Comparison of ENCODE assay signal across 10 cellular contexts in genomic region chr13:32472194-32472621, GRCh38. TPM values are rescaled to one million over a fixed set of nuclear protein-coding genes. Genes with fewer than 3 reads are reported as not detected.
DNase-seq lines count a peak whose midpoint lies in the region; ATAC-seq, FAIRE-seq and TF ChIP-seq lines count a peak whose summit lies in the region.
"Had no signal": no experiment of that assay in that cellular context is flagged by ENCODE, and none has a peak within 500 bp of the region (broad histone marks: within the 10 kb centered on the region; RNA-seq: fewer than 3 reads in every experiment).

No MANE protein-coding gene starts in this region.

- no peak overlapping the region for H3K27ac ChIP-seq in A549
- H3K27ac ChIP-seq: HL-60 had no signal

- no peak for TF ChIP-seq POLR2A in A549 (IDR thresholded peaks at IDR 0.05; ENCODE audit: low read length)
- no peak for TF ChIP-seq POLR2A in erythroblast (IDR thresholded peaks at IDR 0.05; ENCODE audit: low read length)
- no peak for TF ChIP-seq POLR2A in GM12892 (IDR thresholded peaks at IDR 0.05; ENCODE audit: low read depth, low read length)

- H3K4me1 ChIP-seq in A549, result no peaks in the 10 kb centered on the region

- H3K4me2 ChIP-seq in A549, result no peak overlapping the region

- no peak for TF ChIP-seq CTCF in A549 (IDR thresholded peaks at IDR 0.05)
- no peak for TF ChIP-seq CTCF in endothelial cell (IDR thresholded peaks at IDR 0.05; ENCODE audit: unreplicated experiment)

- no peak for TF ChIP-seq EP300 in A549 (IDR thresholded peaks at IDR 0.05)

- DNase-seq in A549 (ENCODE audit: low read depth in 1 of 2, low spot score in 1 of 2) (no peak), erythroblast (lab: John Stamatoyannopoulos, UW) (peak; percentile 19 to 39), endothelial cell (ENCODE audit: low spot score) (no peak), AG20443 (ENCODE audit: low spot score) (no peak), GM12892 (ENCODE audit: insufficient read length) (no peak)
- no peak for DNase-seq in activated CD4-positive, alpha-beta T cell treated with anti-CD3 and anti-CD28 coated beads for 4 hours
- DNase-seq: activated naive CD8-positive, alpha-beta T cell treated with anti-CD3 and anti-CD28 coated beads for 36 hours had no signal

- POLR2A ChIA-PET in A549 (lab: Yijun Ruan, JAX), result no interaction called here

- no peak for TF ChIP-seq RAD21 in A549 (conservative IDR thresholded peaks at IDR 0.05 in 1 of 2, IDR thresholded peaks at IDR 0.05 in 1 of 2)

- 60% methylated on average over 3 of the region's 3 CpGs for WGBS in A549 (ENCODE audit: missing lambda C conversion rate)

- no peaks in the 10 kb centered on the region for H3K4me1 Mint-ChIP-seq in endothelial cell (ENCODE audit: unreplicated experiment)
- H3K4me1 Mint-ChIP-seq: activated naive CD8-positive, alpha-beta T cell treated with anti-CD3 and anti-CD28 coated beads for 36 hours had no signal

- no peaks in the 10 kb centered on the region for H3K9me3 Mint-ChIP-seq in endothelial cell (ENCODE audit: unreplicated experiment)
- H3K9me3 Mint-ChIP-seq: activated naive CD8-positive, alpha-beta T cell treated with anti-CD3 and anti-CD28 coated beads for 36 hours had no signal

- FAIRE-seq in A549 (lab: Jason Lieb, UNC) (no peak), GM12892 (lab: Jason Lieb, UNC) (no peak)

- no peak overlapping the region for H3K4me3 Mint-ChIP-seq in endothelial cell (ENCODE audit: unreplicated experiment)
- H3K4me3 Mint-ChIP-seq: activated naive CD8-positive, alpha-beta T cell treated with anti-CD3 and anti-CD28 coated beads for 36 hours had no signal

- peaks cover 5% of the 10 kb centered on the region for H3K36me3 Mint-ChIP-seq in endothelial cell (ENCODE audit: low read depth, unreplicated experiment)
- H3K36me3 Mint-ChIP-seq: activated naive CD8-positive, alpha-beta T cell treated with anti-CD3 and anti-CD28 coated beads for 36 hours had no signal

- H3K27ac Mint-ChIP-seq in endothelial cell (ENCODE audit: unreplicated experiment), result no peak overlapping the region
- H3K27ac Mint-ChIP-seq: activated naive CD8-positive, alpha-beta T cell treated with anti-CD3 and anti-CD28 coated beads for 36 hours had no signal

- H3K9me3 ChIP-seq in A549, result no peaks in the 10 kb centered on the region

- ATAC-seq in A549, result no peak
- ATAC-seq in GM19372 (IDR thresholded peaks at IDR 0.05; ENCODE audit: low read depth, unreplicated experiment), result peak; percentile 72
- ATAC-seq in HG03095 (IDR thresholded peaks at IDR 0.05; ENCODE audit: unreplicated experiment), result peak; percentile 82

- H3K27me3 Mint-ChIP-seq in endothelial cell (ENCODE audit: unreplicated experiment), result peaks cover 2% of the 10 kb centered on the region
- H3K27me3 Mint-ChIP-seq: activated naive CD8-positive, alpha-beta T cell treated with anti-CD3 and anti-CD28 coated beads for 36 hours had no signal

- CTCF ChIA-PET in A549 (lab: Yijun Ruan, JAX), result interaction anchor here (1.0 kb wide), 1 partner anchor 307 kb away, joined by 3 read pairs; no protein-coding TSS in a partner anchor

- no peak overlapping the region for H3K4me3 ChIP-seq in A549

TF ChIP-seq in A549, 52 proteins besides CTCF, POLR2A, EP300 and RAD21:
- no peak for TF ChIP-seq NR3C1 (IDR thresholded peaks at IDR 0.05)
- no peak for TF ChIP-seq KDM1A (IDR thresholded peaks at IDR 0.05; ENCODE audit: low read depth)
- TF ChIP-seq MAFK (IDR thresholded peaks at IDR 0.05; ENCODE audit: partially characterized antibody), result peak; percentile 65

RNA-seq across cellular contexts. Expression of gene N4BP2L1, which starts 44.3 kb away (rescaled TPM):
- polyA plus RNA-seq in A549 (2011; rRNA removed), result 0.50 and 0.85 TPM in 2 replicates
- polyA plus RNA-seq in A549 (2012; cell fraction: cytosol; rRNA removed), result 0.23 and 0.26 TPM in 2 replicates
- 0.44 and 1.5 TPM in 2 replicates for polyA plus RNA-seq in A549 (2012; cell fraction: nucleus; rRNA removed)
- 0.41 to 0.64 TPM (median 0.55 TPM) in 3 replicates for polyA plus RNA-seq in A549 (2017; fragmentation: RNase III; extraction: RNeasy Plus Mini Kit Qiagen cat#74134 plus additional on column Dnase treatment)
- 0.58 TPM in 1 of 2 replicates, not detected in the other for polyA minus RNA-seq in A549 (2011; rRNA and poly(A)+ RNA removed)
- 4.2 TPM for total RNA-seq in endothelial cell (ENCODE audit: unreplicated experiment)
- polyA plus RNA-seq in GM12892 (2012; ENCODE audit: missing spikeins), result 26.8 TPM

Comparison
In these comparisons a context has a peak if more than half of its experiments do, and no peak if none do; other contexts are left out.
1. ATAC-seq: peak in GM19372 (single experiment) and HG03095 (single experiment); none in A549 (0 of 2).
2. DNase-seq: peak in erythroblast (2 of 2); none in A549 (0 of 2), endothelial cell (single experiment), AG20443 (single experiment), GM12892 (single experiment) and activated CD4-positive, alpha-beta T cell treated with anti-CD3 and anti-CD28 coated beads for 4 hours (0 of 2).